In genomic region chr12:103841690-103842584, GRCh38 we compare ENCODE assay signal across 1 cellular context.
TF ChIP-seq lines count a peak whose summit lies in the region.

No MANE protein-coding gene starts in this region.

TF ChIP-seq in K562, 482 proteins besides CTCF, POLR2A, EP300 and RAD21 (continued from another document):
- TF ChIP-seq ZBTB26 (CRISPR knock-in tag; IDR thresholded peaks at IDR 0.05): no peak
- TF ChIP-seq NFIC (IDR thresholded peaks at IDR 0.05): peak; percentile 97
- TF ChIP-seq MTA3 (IDR thresholded peaks at IDR 0.05; ENCODE audit: borderline replicate concordance): 0 out of 2 replicates have a peak, but pooled peaks have one; percentile 59
- TF ChIP-seq ZNF41 (CRISPR knock-in tag; conservative IDR thresholded peaks at IDR 0.05): no peak
- no peak for TF ChIP-seq MTF1 (CRISPR knock-in tag; IDR thresholded peaks at IDR 0.05; ENCODE audit: borderline replicate concordance)
- no peak for TF ChIP-seq NR2C2 (CRISPR knock-in tag; IDR thresholded peaks at IDR 0.05)
- peak; percentile 79 for TF ChIP-seq NR2C2 (tag; IDR thresholded peaks at IDR 0.05)
- TF ChIP-seq NONO (IDR thresholded peaks at IDR 0.05; ENCODE audit: low read depth in 2 of 2, low read length in 1 of 2): no peak
